15 cellular contexts compared by ENCODE assay signal in the genomic region with DNA sequence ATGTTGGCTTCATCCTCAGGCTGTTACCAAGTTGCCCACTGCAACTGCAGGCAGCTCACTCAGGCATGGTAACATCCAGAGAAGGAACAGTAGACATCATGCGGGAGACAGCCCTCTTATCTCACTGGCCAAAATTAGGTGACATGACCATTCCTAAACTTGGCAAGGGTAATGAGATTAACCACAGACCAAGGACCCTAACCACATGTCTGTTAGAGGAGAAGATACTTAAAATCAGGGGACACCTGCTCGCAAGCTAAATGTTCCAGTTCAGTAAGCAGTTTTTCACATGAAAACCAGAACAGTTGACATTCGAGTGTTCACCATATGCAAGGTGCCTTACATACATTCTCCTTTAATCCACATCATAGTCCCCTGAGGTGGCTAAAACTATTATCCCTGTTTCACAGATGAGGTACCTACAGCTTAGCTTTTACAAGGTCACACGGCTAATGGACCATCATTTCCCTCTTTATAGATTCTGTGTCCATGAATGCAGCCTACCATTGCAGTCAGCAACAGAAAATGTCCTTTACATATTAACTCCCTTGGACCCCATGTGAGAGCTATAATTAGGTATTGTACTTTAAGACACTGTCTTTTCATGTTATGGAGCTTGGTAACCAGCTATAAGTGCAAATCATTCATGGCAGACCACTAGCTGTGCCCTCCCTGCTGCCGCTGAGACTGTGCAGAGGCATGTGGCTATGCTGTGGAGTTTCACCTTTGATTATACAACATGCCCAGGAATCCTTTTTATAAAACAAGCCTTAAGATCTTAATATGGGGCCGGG.
DNase-seq lines count a peak whose midpoint lies in the region; ATAC-seq and TF ChIP-seq lines count a peak whose summit lies in the region.
"Had no signal": no experiment of that assay in that cellular context is flagged by ENCODE, and none has a peak within 500 bp of the region (broad histone marks: within the 10 kb centered on the region; RNA-seq: fewer than 3 reads in every experiment).

No MANE protein-coding gene starts in this region.

- TF ChIP-seq CTCF in NB4 (IDR thresholded peaks at IDR 0.05; ENCODE audit: low read depth, low read length) (no peak), neural cell (IDR thresholded peaks at IDR 0.05; ENCODE audit: poor library complexity, severe bottlenecking) (no peak)

- no peaks in the 10 kb centered on the region for H3K27me3 ChIP-seq in neural cell (ENCODE audit: insufficient read depth, low read depth, low read length)
- H3K27me3 ChIP-seq: suprapubic skin had no signal

- no peak overlapping the region for H3K9ac ChIP-seq in neural cell (ENCODE audit: low read length)

- H3K9me2 ChIP-seq in neural cell (ENCODE audit: insufficient read depth, low read length) = no peaks in the 10 kb centered on the region

- H2AFZ ChIP-seq in neural cell (ENCODE audit: low read depth, low read length) = no peak overlapping the region

- DNase-seq in NCI-H2171 treated with DMSO at 0.1 percent for 48 hours (lab: John Stamatoyannopoulos, UW) (peak; percentile 22), NCI-H2171 (lab: John Stamatoyannopoulos, UW) (no peak), NB4 (ENCODE audit: low read depth) (peak; percentile 5), NCI-H1092 (lab: John Stamatoyannopoulos, UW) (no peak)
- no peak for DNase-seq in activated effector memory CD4-positive, alpha-beta T cell treated with anti-CD3 and anti-CD28 coated beads, Interleukin-2, amount 50 U/mL, for 16 hours
- no peak for DNase-seq in central memory CD4-positive, alpha-beta T cell
- DNase-seq: activated naive CD4-positive, alpha-beta T cell treated with anti-CD3 and anti-CD28 coated beads for 36 hours; DMS53; H7; NCI-H1092 treated with DMSO at 0.1 percent for 48 hours; NCI-H748 treated with DMSO at 0.1 percent for 48 hours; retina had no signal

- no peak for TF ChIP-seq POLR2A in NB4 (IDR thresholded peaks at IDR 0.05; ENCODE audit: extremely low read depth, insufficient read length)

- no peaks in the 10 kb centered on the region for H3K36me3 ChIP-seq in neural cell (ENCODE audit: insufficient read depth, low read length)
- H3K36me3 ChIP-seq: suprapubic skin had no signal

- no peak for TF ChIP-seq EP300 in neural cell (conservative IDR thresholded peaks at IDR 0.05; ENCODE audit: poor library complexity, severe bottlenecking)

- H3K4me3 ChIP-seq in NB4 (ENCODE audit: low read depth, low read length) (no peak overlapping the region), neural cell (ENCODE audit: low read length) (no peak overlapping the region)
- H3K4me3 ChIP-seq: suprapubic skin had no signal

- ATAC-seq in GM21723 (IDR thresholded peaks at IDR 0.05; ENCODE audit: unreplicated experiment) = peak; percentile 54

- H3K9me3 ChIP-seq in neural cell (ENCODE audit: low read length) = no peaks in the 10 kb centered on the region
- H3K9me3 ChIP-seq: suprapubic skin had no signal

- no peaks in the 10 kb centered on the region for H4K20me1 ChIP-seq in neural cell (ENCODE audit: insufficient read depth)

- no peak for TF ChIP-seq RAD21 in neural cell (conservative IDR thresholded peaks at IDR 0.05)

- H3K4me2 ChIP-seq in neural cell (ENCODE audit: low read length) = no peak overlapping the region

- no peak overlapping the region for H3K27ac ChIP-seq in neural cell (ENCODE audit: low read length)
- H3K27ac ChIP-seq: suprapubic skin had no signal

- no peaks in the 10 kb centered on the region for H3F3A ChIP-seq in neural cell (ENCODE audit: insufficient read depth, low read length, poor library complexity, severe bottlenecking)

- no peaks in the 10 kb centered on the region for H3K79me2 ChIP-seq in neural cell (replicated peaks; ENCODE audit: insufficient read depth, low read length)

TF ChIP-seq in neural cell, 6 proteins besides CTCF, POLR2A, EP300 and RAD21:
- TF ChIP-seq EZH2 (IDR thresholded peaks at IDR 0.05; ENCODE audit: borderline replicate concordance, insufficient read depth, low read length, poor library complexity, severe bottlenecking) (no peak), POLR2AphosphoS5 (IDR thresholded peaks at IDR 0.05) (peak; percentile 68)

Comparison
In these comparisons a context has a peak if more than half of its experiments do, and no peak if none do; other contexts are left out.
1. DNase-seq: peak in NCI-H2171 treated with DMSO at 0.1 percent for 48 hours (single experiment) and NB4 (single experiment); none in NCI-H2171 (single experiment), activated effector memory CD4-positive, alpha-beta T cell treated with anti-CD3 and anti-CD28 coated beads, Interleukin-2, amount 50 U/mL, for 16 hours (single experiment), NCI-H1092 (single experiment) and central memory CD4-positive, alpha-beta T cell (single experiment).